In the genomic region with DNA sequence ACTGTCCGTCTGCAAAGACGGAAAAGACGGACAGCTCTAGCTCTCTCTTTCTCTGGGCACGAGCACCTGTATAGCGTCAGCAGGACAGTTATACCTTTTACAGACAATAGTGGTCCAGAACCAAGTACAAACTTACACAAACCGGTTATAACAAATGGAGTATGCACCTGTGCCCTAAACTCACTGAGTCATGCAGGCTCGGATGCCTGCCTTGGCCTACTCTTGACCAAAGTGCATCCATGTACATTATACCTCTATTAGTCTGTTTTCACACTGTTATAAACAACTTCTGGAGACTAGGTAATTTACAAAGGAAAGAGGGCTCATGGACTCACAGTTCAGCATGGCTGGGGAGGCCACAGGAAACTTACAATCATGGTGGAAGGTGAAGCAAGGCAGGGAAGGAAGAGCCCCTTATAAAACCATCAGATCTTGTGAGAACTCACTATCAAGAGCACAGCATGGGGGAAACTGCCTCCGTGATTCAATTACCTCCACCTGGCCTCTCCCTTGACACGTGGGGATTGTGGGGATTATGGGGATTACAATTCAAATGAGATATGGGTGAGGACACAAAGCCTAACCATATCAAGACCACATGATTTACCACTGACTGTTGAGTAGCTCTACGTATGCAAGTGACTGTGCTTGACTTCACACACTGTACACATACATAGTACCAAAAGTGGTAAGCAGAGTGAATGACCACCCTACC, we compare ENCODE assay signal across 2 cellular contexts.
TF ChIP-seq lines count a peak whose summit lies in the region.

No MANE protein-coding gene starts in this region.

TF ChIP-seq in HepG2, 621 proteins besides CTCF, POLR2A, EP300 and RAD21 (continued from another document and continues in another):
- TF ChIP-seq DBP (CRISPR knock-in tag; IDR thresholded peaks at IDR 0.05; ENCODE audit: not compliant biosample characterization) = no peak
- no peak for TF ChIP-seq ZBTB49 (CRISPR knock-in tag; IDR thresholded peaks at IDR 0.05; ENCODE audit: borderline replicate concordance)
- TF ChIP-seq KDM5A (IDR thresholded peaks at IDR 0.05; ENCODE audit: borderline replicate concordance, low read length) = no peak
- TF ChIP-seq, protein P1, sequence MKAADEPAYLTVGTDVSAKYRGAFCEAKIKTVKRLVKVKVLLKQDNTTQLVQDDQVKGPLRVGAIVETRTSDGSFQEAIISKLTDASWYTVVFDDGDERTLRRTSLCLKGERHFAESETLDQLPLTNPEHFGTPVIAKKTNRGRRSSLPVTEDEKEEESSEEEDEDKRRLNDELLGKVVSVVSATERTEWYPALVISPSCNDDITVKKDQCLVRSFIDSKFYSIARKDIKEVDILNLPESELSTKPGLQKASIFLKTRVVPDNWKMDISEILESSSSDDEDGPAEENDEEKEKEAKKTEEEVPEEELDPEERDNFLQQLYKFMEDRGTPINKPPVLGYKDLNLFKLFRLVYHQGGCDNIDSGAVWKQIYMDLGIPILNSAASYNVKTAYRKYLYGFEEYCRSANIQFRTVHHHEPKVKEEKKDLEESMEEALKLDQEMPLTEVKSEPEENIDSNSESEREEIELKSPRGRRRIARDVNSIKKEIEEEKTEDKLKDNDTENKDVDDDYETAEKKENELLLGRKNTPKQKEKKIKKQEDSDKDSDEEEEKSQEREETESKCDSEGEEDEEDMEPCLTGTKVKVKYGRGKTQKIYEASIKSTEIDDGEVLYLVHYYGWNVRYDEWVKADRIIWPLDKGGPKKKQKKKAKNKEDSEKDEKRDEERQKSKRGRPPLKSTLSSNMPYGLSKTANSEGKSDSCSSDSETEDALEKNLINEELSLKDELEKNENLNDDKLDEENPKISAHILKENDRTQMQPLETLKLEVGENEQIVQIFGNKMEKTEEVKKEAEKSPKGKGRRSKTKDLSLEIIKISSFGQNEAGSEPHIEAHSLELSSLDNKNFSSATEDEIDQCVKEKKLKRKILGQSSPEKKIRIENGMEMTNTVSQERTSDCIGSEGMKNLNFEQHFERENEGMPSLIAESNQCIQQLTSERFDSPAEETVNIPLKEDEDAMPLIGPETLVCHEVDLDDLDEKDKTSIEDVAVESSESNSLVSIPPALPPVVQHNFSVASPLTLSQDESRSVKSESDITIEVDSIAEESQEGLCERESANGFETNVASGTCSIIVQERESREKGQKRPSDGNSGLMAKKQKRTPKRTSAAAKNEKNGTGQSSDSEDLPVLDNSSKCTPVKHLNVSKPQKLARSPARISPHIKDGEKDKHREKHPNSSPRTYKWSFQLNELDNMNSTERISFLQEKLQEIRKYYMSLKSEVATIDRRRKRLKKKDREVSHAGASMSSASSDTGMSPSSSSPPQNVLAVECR (CRISPR knock-in tag; IDR thresholded peaks at IDR 0.05; ENCODE audit: borderline replicate concordance) = no peak
- no peak for TF ChIP-seq GATAD2A (CRISPR knock-in tag; IDR thresholded peaks at IDR 0.05)
- TF ChIP-seq MEIS2 (CRISPR knock-in tag; IDR thresholded peaks at IDR 0.05) = no peak
- no peak for TF ChIP-seq BHLHE40 (IDR thresholded peaks at IDR 0.05; ENCODE audit: low read length)
- TF ChIP-seq ZSCAN9 (CRISPR knock-in tag; IDR thresholded peaks at IDR 0.05; ENCODE audit: borderline replicate concordance) = no peak
- TF ChIP-seq JDP2 (CRISPR knock-in tag; IDR thresholded peaks at IDR 0.05; ENCODE audit: borderline replicate concordance) = no peak
- no peak for TF ChIP-seq KDM2A (CRISPR knock-in tag; IDR thresholded peaks at IDR 0.05; ENCODE audit: borderline replicate concordance, low read depth)
- no peak for TF ChIP-seq ZNF512 (CRISPR knock-in tag; IDR thresholded peaks at IDR 0.05)
- no peak for TF ChIP-seq KAT2B (IDR thresholded peaks at IDR 0.05; ENCODE audit: borderline replicate concordance, low read depth, low read length)
- no peak for TF ChIP-seq LCORL (IDR thresholded peaks at IDR 0.05)
- TF ChIP-seq LCORL (CRISPR knock-in tag; IDR thresholded peaks at IDR 0.05) = no peak
- no peak for TF ChIP-seq AGO2 (optimal IDR thresholded peaks at IDR 0.05; ENCODE audit: low read depth, low read length)
- TF ChIP-seq MAF1 (CRISPR knock-in tag; IDR thresholded peaks at IDR 0.05; ENCODE audit: borderline replicate concordance) = no peak

TF ChIP-seq in HEK293T, 16 proteins besides CTCF, POLR2A, EP300 and RAD21 (continued from another document):
- TF ChIP-seq SUZ12 (IDR thresholded peaks at IDR 0.05) (no peak), FOXA1 (IDR thresholded peaks at IDR 0.05) (no peak), PKNOX1 (IDR thresholded peaks at IDR 0.05) (no peak), CTBP1 (IDR thresholded peaks at IDR 0.05; ENCODE audit: borderline replicate concordance) (no peak), ZNF384 (IDR thresholded peaks at IDR 0.05) (no peak), TARDBP (IDR thresholded peaks at IDR 0.05) (no peak), FOXK2 (IDR thresholded peaks at IDR 0.05) (no peak), SP1 (IDR thresholded peaks at IDR 0.05) (no peak), ARNT (IDR thresholded peaks at IDR 0.05) (no peak), L3MBTL2 (conservative IDR thresholded peaks at IDR 0.05) (no peak), HDGF (IDR thresholded peaks at IDR 0.05; ENCODE audit: borderline replicate concordance) (no peak), BHLHE40 (IDR thresholded peaks at IDR 0.05; ENCODE audit: borderline replicate concordance) (no peak), NFRKB (IDR thresholded peaks at IDR 0.05) (no peak), LEF1 (IDR thresholded peaks at IDR 0.05; ENCODE audit: borderline replicate concordance) (no peak)
